1 cellular context compared by ENCODE assay signal in genomic region chr6:34513628-34514027, GRCh38.
TF ChIP-seq lines count a peak whose summit lies in the region.

No MANE protein-coding gene starts in this region.

TF ChIP-seq in H1, 55 proteins besides CTCF, POLR2A, EP300 and RAD21 (continued from another document):
- TF ChIP-seq ATF2 (IDR thresholded peaks at IDR 0.05; ENCODE audit: low read length) (no peak), GABPA (IDR thresholded peaks at IDR 0.05; ENCODE audit: borderline replicate concordance, insufficient read depth, low read length) (no peak), SRF (IDR thresholded peaks at IDR 0.05; ENCODE audit: low read depth, low read length) (no peak), SP2 (IDR thresholded peaks at IDR 0.05; ENCODE audit: low read length) (no peak), KDM4A (IDR thresholded peaks at IDR 0.05; ENCODE audit: low read depth, low read length, severe bottlenecking) (no peak), NRF1 (IDR thresholded peaks at IDR 0.05; ENCODE audit: low read depth, low read length) (no peak), SAP30 (IDR thresholded peaks at IDR 0.05; ENCODE audit: insufficient read depth, insufficient replicate concordance, low read length) (no peak), FOSL1 (IDR thresholded peaks at IDR 0.05; ENCODE audit: insufficient read depth, low read depth, low read length) (no peak), ZNF274 (IDR thresholded peaks at IDR 0.05; ENCODE audit: borderline replicate concordance, extremely low read depth, low read length) (no peak), BRCA1 (IDR thresholded peaks at IDR 0.05; ENCODE audit: low read depth, low read length) (no peak)
